ENCODE assay signal across 25 cellular contexts in genomic region chr10:1605121-1605520, GRCh38.
A peak's percentile ranks its signal among the peaks of the same experiment; 100 is the strongest.
DNase-seq lines count a peak whose midpoint lies in the region; ATAC-seq and TF ChIP-seq lines count a peak whose summit lies in the region.
"Had no signal": no experiment of that assay in that cellular context is flagged by ENCODE, and none has a peak within 500 bp of the region (broad histone marks: within the 10 kb centered on the region; RNA-seq: fewer than 3 reads in every experiment).

No MANE protein-coding gene starts in this region.

- no peak for TF ChIP-seq CTCF in osteocyte (IDR thresholded peaks at IDR 0.05)
- no peak for TF ChIP-seq CTCF in vagina (IDR thresholded peaks at IDR 0.05)
- TF ChIP-seq CTCF in smooth muscle cell (IDR thresholded peaks at IDR 0.05; ENCODE audit: borderline replicate concordance, insufficient read depth, poor library complexity, severe bottlenecking) = no peak

- peaks cover 18% of the 10 kb centered on the region for H3K4me1 Mint-ChIP-seq in osteocyte (ENCODE audit: unreplicated experiment)
- H3K4me1 Mint-ChIP-seq: CD14-positive monocyte had no signal

- ATAC-seq in left lobe of liver = no peak
- ATAC-seq in stimulated activated naive CD8-positive, alpha-beta T cell treated with anti-CD3 and anti-CD28 coated beads, Interleukin-15, Interleukin-2, amounts not matched to agents 100 U/mL and 50 U/mL, for 24 hours = no peak
- ATAC-seq: GM12878 had no signal

- no peak overlapping the region for H3K9ac ChIP-seq in smooth muscle cell (ENCODE audit: low read depth)
- H3K9ac ChIP-seq: BLaER1 had no signal

- H3K27me3 ChIP-seq in vagina = no peaks in the 10 kb centered on the region
- peaks cover 35% of the 10 kb centered on the region for H3K27me3 ChIP-seq in smooth muscle cell (ENCODE audit: low read depth)

- no peaks in the 10 kb centered on the region for H3F3A ChIP-seq in smooth muscle cell (ENCODE audit: low read depth)

- no peak for TF ChIP-seq POLR2A in vagina (IDR thresholded peaks at IDR 0.05)

- H3K36me3 ChIP-seq in vagina (no peaks in the 10 kb centered on the region), smooth muscle cell (ENCODE audit: low read depth) (no peaks in the 10 kb centered on the region)
- H3K36me3 ChIP-seq: BE2C, BLaER1 had no signal

- no peak overlapping the region for H3K4me2 ChIP-seq in smooth muscle cell
- H3K4me2 ChIP-seq: BLaER1 had no signal

- H3K4me1 ChIP-seq in vagina (peaks cover 19% of the 10 kb centered on the region), smooth muscle cell (ENCODE audit: low read depth) (peaks cover 10% of the 10 kb centered on the region)
- H3K4me1 ChIP-seq: BE2C had no signal

- no peaks in the 10 kb centered on the region for H3K36me3 Mint-ChIP-seq in osteocyte (ENCODE audit: unreplicated experiment)
- H3K36me3 Mint-ChIP-seq: CD14-positive monocyte; CD4-positive, alpha-beta memory T cell; CD4-positive, CD25-positive, alpha-beta regulatory T cell; CD8-positive, alpha-beta memory T cell had no signal

- WGBS in smooth muscle cell (ENCODE audit: low lambda C conversion rate) = 91% methylated on average over 5 of the region's 5 CpGs

- H3K27ac ChIP-seq in vagina (no peak overlapping the region), smooth muscle cell (ENCODE audit: low read depth) (no peak overlapping the region)
- H3K27ac ChIP-seq: BLaER1 had no signal

- H3K27me3 Mint-ChIP-seq in osteocyte (ENCODE audit: unreplicated experiment) = peaks cover 7% of the 10 kb centered on the region

- no peak overlapping the region for H3K4me3 Mint-ChIP-seq in osteocyte (ENCODE audit: unreplicated experiment)
- H3K4me3 Mint-ChIP-seq: CD14-positive monocyte; CD4-positive, alpha-beta memory T cell; CD4-positive, CD25-positive, alpha-beta regulatory T cell; CD8-positive, alpha-beta memory T cell had no signal

- intact Hi-C loops in vagina (cut with DNase I) = no loop called here

- no peaks in the 10 kb centered on the region for H4K20me1 ChIP-seq in smooth muscle cell (ENCODE audit: low read depth)

- H3K27ac Mint-ChIP-seq in osteocyte (ENCODE audit: unreplicated experiment) = no peak overlapping the region
- H3K27ac Mint-ChIP-seq: CD14-positive monocyte; CD4-positive, alpha-beta memory T cell; CD4-positive, CD25-positive, alpha-beta regulatory T cell; CD8-positive, alpha-beta memory T cell had no signal

- H3K4me3 ChIP-seq in vagina (no peak overlapping the region), smooth muscle cell (no peak overlapping the region)
- H3K4me3 ChIP-seq: BLaER1, GM12878 had no signal

- H3K9me3 Mint-ChIP-seq in osteocyte (ENCODE audit: unreplicated experiment) = no peaks in the 10 kb centered on the region
- H3K9me3 Mint-ChIP-seq: CD4-positive, alpha-beta memory T cell; CD8-positive, alpha-beta memory T cell had no signal

- H3K9me3 ChIP-seq in vagina (no peaks in the 10 kb centered on the region), smooth muscle cell (replicated peaks; ENCODE audit: low read depth) (no peaks in the 10 kb centered on the region)
- H3K9me3 ChIP-seq: BE2C, BLaER1 had no signal

- no peak overlapping the region for H2AFZ ChIP-seq in smooth muscle cell (ENCODE audit: low read depth)

- H3K79me2 ChIP-seq in smooth muscle cell (ENCODE audit: low read depth) = no peaks in the 10 kb centered on the region

- DNase-seq in left lobe of liver (ENCODE audit: low spot score) = peak; percentile 4
- peak; percentile 76 for DNase-seq in mesenteric fat pad (ENCODE audit: low spot score)
- peak; percentile 38 for DNase-seq in osteocyte (ENCODE audit: extremely low spot score, unreplicated experiment)
- peak; percentile 11 to 70 for DNase-seq in vagina (ENCODE audit: extremely low spot score in 2 of 2)
- no peak for DNase-seq in T1000 (lab: John Stamatoyannopoulos, UW)
- DNase-seq in smooth muscle cell (lab: John Stamatoyannopoulos, UW; ENCODE audit: unreplicated experiment) = no peak
- no peak for DNase-seq in stimulated activated naive CD8-positive, alpha-beta T cell treated with anti-CD3 and anti-CD28 coated beads, Interleukin-15, Interleukin-2, amounts not matched to agents 100 U/mL and 50 U/mL, for 24 hours
- DNase-seq: 8988T; ACHN; BE2C; C1 segment of cervical spinal cord; CD4-positive, alpha-beta memory T cell; CD4-positive, CD25-positive, alpha-beta regulatory T cell; CD8-positive, alpha-beta memory T cell; COR-L47; DMS 273 treated with DMSO at 0.1 percent for 48 hours; DMS153; DMS53; DMS79; DND-41; EL; GDM1 had no signal

Comparison
In these comparisons a context has a peak if more than half of its experiments do, and no peak if none do; other contexts are left out.
1. DNase-seq: peak in left lobe of liver (single experiment), mesenteric fat pad (single experiment), osteocyte (single experiment) and vagina (2 of 2); none in T1000 (single experiment), smooth muscle cell (single experiment) and stimulated activated naive CD8-positive, alpha-beta T cell treated with anti-CD3 and anti-CD28 coated beads, Interleukin-15, Interleukin-2, amounts not matched to agents 100 U/mL and 50 U/mL, for 24 hours (single experiment).